8 cellular contexts compared by ENCODE assay signal in the genomic region with DNA sequence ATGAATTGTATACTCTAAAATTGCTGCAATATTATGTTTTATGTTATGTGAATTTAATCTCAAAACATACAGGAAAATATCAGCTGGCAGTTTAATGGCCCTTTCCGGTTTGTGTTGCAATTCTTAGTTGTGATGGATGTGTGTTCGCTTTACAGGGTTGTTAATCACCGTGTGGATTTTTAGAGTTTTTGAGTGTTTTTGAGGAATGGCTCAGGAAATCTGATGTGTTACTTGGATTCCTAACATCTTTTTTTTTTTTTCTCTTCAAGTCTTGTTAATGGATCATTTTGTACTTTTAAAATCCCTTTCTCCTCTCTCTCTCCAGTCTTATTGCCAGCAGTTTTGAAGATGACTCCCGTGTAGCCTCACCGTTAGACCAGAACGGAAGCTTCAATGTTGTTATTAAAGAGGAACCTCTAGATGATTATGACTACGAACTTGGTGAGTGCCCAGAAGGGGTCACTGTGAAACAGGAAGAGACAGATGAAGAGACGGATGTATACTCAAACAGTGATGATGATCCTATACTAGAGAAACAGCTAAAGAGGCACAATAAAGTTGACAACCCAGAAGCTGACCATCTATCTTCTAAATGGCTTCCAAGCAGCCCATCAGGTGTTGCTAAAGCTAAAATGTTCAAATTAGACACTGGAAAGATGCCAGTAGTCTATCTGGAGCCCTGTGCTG. TPM values are rescaled to one million over a fixed set of nuclear protein-coding genes. Genes with fewer than 3 reads are reported as not detected.
A peak's percentile ranks its signal among the peaks of the same experiment; 100 is the strongest.
DNase-seq lines count a peak whose midpoint lies in the region; ATAC-seq and TF ChIP-seq lines count a peak whose summit lies in the region.

No MANE protein-coding gene starts in this region.

- intact Hi-C loops in Caco-2 (cut with micrococcal nuclease; ENCODE audit: unreplicated experiment) = no loop called here

- H3K27ac Mint-ChIP-seq in Caco-2 (ENCODE audit: unreplicated experiment) = no peak overlapping the region
- H3K27ac Mint-ChIP-seq in T-cell = peak overlapping the region; percentile 75 to 82

- H3K4me3 Mint-ChIP-seq in Caco-2 (ENCODE audit: unreplicated experiment) (no peak overlapping the region), T-cell (peak overlapping the region; percentile 10 to 38 (median 10))

- no peak overlapping the region for H3K4me3 ChIP-seq in Caco-2 (ENCODE audit: low read depth, low read length)

- ATAC-seq in HG03378 (IDR thresholded peaks at IDR 0.05; ENCODE audit: unreplicated experiment) = peak; percentile 93
- peak; percentile 90 to 98 (median 96) for ATAC-seq in T-cell (replicated peaks in 1 of 4)

- BruUV-seq in Caco-2 (replicated peaks; lab: Mats Ljungman, UMichigan) = no TSS peak

- POLR2A ChIA-PET in Caco-2 (lab: Charles Lee) (no interaction called here), T-cell (lab: Charles Lee) (interaction anchor here (0.5 to 0.7 kb wide), 4 partner anchors 10 to 151 kb away, joined by 4 to 10 read pairs (median 6); no protein-coding TSS in a partner anchor)

- CTCF ChIA-PET in Caco-2 (lab: Charles Lee) (interaction anchor here (0.6 to 1.0 kb wide), 4 partner anchors 11 to 115 kb away, joined by 3 to 4 read pairs (median 3); partner anchors contain the start of gene MAPKBP1), T-cell (lab: Charles Lee) (interaction anchor here (0.7 to 1.5 kb wide), 11 partner anchors 9 to 363 kb away, joined by 3 to 8 read pairs (median 3); partner anchors contain the start of genes NUSAP1 (in 1 of the 2) and OIP5 (in 1 of the 2))

- TF ChIP-seq CTCF in Caco-2 (IDR thresholded peaks at IDR 0.05; ENCODE audit: insufficient read depth in 1 of 2, low read depth in 1 of 2, low read length in 1 of 2, severe bottlenecking in 1 of 2, unreplicated experiment in 1 of 2) = peak; percentile 14 to 19

- DNase-seq in Caco-2 (peak in 1 of 2 experiments; percentile 24), GM19240 (ENCODE audit: insufficient read length, low spot score) (peak; percentile 42), T-cell (peak in 33 of 34 experiments; percentile 1 to 58 (median 43)), cerebellar cortex (ENCODE audit: low spot score) (peak; percentile 72), midbrain (lab: John Stamatoyannopoulos, UW) (peak; percentile 41), islet precursor cell (no peak), SK-N-DZ (ENCODE audit: low spot score) (no peak)

- H3K9me3 ChIP-seq in Caco-2 = no peaks in the 10 kb centered on the region

- H3K36me3 Mint-ChIP-seq in Caco-2 (ENCODE audit: insufficient read depth, unreplicated experiment) (peaks cover 60% of the 10 kb centered on the region), T-cell (peaks cover 23% of the 10 kb centered on the region)

- H3K27me3 ChIP-seq in Caco-2 (replicated peaks; ENCODE audit: control insufficient read depth, insufficient read depth, low read length) = no peaks in the 10 kb centered on the region

- H3K4me1 Mint-ChIP-seq in Caco-2 (ENCODE audit: low read depth, unreplicated experiment) (peaks cover 9% of the 10 kb centered on the region), T-cell (peaks cover 50 to 72% (median 54%) of the 10 kb centered on the region in 3 donors)

- H3K27me3 Mint-ChIP-seq in Caco-2 (ENCODE audit: insufficient read depth, unreplicated experiment) (no peaks in the 10 kb centered on the region), T-cell (no peaks in the 10 kb centered on the region)

- H3K9me3 Mint-ChIP-seq in Caco-2 (ENCODE audit: unreplicated experiment) (no peaks in the 10 kb centered on the region), T-cell (no peaks in the 10 kb centered on the region)

- 0 out of 2 replicates have a peak, but pooled peaks cover 5% of the 10 kb centered on the region for H3K4me1 ChIP-seq in Caco-2

- no peaks in the 10 kb centered on the region for H3K36me3 ChIP-seq in Caco-2 (ENCODE audit: control insufficient read depth, insufficient read depth, low read length)

RNA-seq across cellular contexts. Expression of gene MGA, which starts 35.7 kb away (rescaled TPM):
- total RNA-seq in Caco-2 (2022) (59.6 and 60.0 TPM in 2 replicates), T-cell (10 to 100 TPM; 49.7 to 58.7 (median 54.7) TPM)
- polyA plus RNA-seq in SK-N-DZ (2014; cell fraction: cytosol; rRNA removed) = 10.1 and 12.4 TPM in 2 replicates
- 15.7 and 18.8 TPM in 2 replicates for polyA plus RNA-seq in SK-N-DZ (2014; cell fraction: nucleus; rRNA removed)

Comparison
In these comparisons a context has a peak if more than half of its experiments do, and no peak if none do; other contexts are left out.
1. DNase-seq: peak in GM19240 (single experiment), T-cell (33 of 34), cerebellar cortex (single experiment) and midbrain (single experiment); none in islet precursor cell (single experiment) and SK-N-DZ (single experiment).